Comparison of ENCODE assay signal across 20 cellular contexts in genomic region chr11:106997241-106997640, GRCh38. TPM values are rescaled to one million over a fixed set of nuclear protein-coding genes. Genes with fewer than 3 reads are reported as not detected.
DNase-seq lines count a peak whose midpoint lies in the region; FAIRE-seq and TF ChIP-seq lines count a peak whose summit lies in the region.
"Had no signal": no experiment of that assay in that cellular context is flagged by ENCODE, and none has a peak within 500 bp of the region (broad histone marks: within the 10 kb centered on the region; RNA-seq: fewer than 3 reads in every experiment).

No MANE protein-coding gene starts in this region.

- H3K9me3 Mint-ChIP-seq in chondrocyte (ENCODE audit: low read depth) = peaks cover 6% of the 10 kb centered on the region
- H3K9me3 Mint-ChIP-seq in CD4-positive, alpha-beta memory T cell = peaks cover 0 to 10% (median under 1%) of the 10 kb centered on the region in 8 donors

- H2BK15ac ChIP-seq in mesenchymal stem cell (ENCODE audit: low read depth, poor library complexity, severe bottlenecking) = no peak overlapping the region

- POLR2A ChIA-PET in CD4-positive, alpha-beta memory T cell (lab: Charles Lee; ENCODE audit: partially characterized antibody) = no interaction called here
- POLR2A ChIA-PET in A673 (lab: Charles Lee; ENCODE audit: low non-redundant PET) = no interaction called here

- H3K4me1 Mint-ChIP-seq in chondrocyte (ENCODE audit: low read depth) = peaks cover 21% of the 10 kb centered on the region
- H3K4me1 Mint-ChIP-seq in CD4-positive, alpha-beta memory T cell = no peaks in the 10 kb centered on the region
- H3K4me1 Mint-ChIP-seq: CD4-positive, CD25-positive, alpha-beta regulatory T cell had no signal

- H3K79me1 ChIP-seq in mesenchymal stem cell (replicated peaks; ENCODE audit: low read length, poor library complexity, severe bottlenecking) = no peaks in the 10 kb centered on the region

- no peak overlapping the region for H3K4ac ChIP-seq in mesenchymal stem cell (ENCODE audit: low read depth in 1 of 2, low read length in 2 of 2)

- no peak overlapping the region for H3K4me3 Mint-ChIP-seq in chondrocyte (ENCODE audit: unreplicated experiment)
- H3K4me3 Mint-ChIP-seq in CD4-positive, alpha-beta memory T cell = no peak overlapping the region
- H3K4me3 Mint-ChIP-seq: CD4-positive, CD25-positive, alpha-beta regulatory T cell had no signal

- no peak overlapping the region for H3K18ac ChIP-seq in mesenchymal stem cell (ENCODE audit: low read depth in 1 of 2, low read length in 2 of 2)

- peak overlapping the region; percentile 95 for H3K27ac Mint-ChIP-seq in chondrocyte (ENCODE audit: unreplicated experiment)
- no peak overlapping the region for H3K27ac Mint-ChIP-seq in CD4-positive, alpha-beta memory T cell
- H3K27ac Mint-ChIP-seq: CD4-positive, CD25-positive, alpha-beta regulatory T cell had no signal

- DNase-seq in D721Med (ENCODE audit: insufficient read length, low spot score) = no peak
- DNase-seq in chondrocyte (ENCODE audit: low spot score) = no peak
- no peak for DNase-seq in mesenchymal stem cell
- DNase-seq in retina = peak; percentile 44
- DNase-seq in CD4-positive, alpha-beta memory T cell = no peak
- no peak for DNase-seq in A673 (ENCODE audit: low spot score)
- no peak for DNase-seq in AG08395 (ENCODE audit: low spot score)
- DNase-seq: AML-193; CD4-positive, CD25-positive, alpha-beta regulatory T cell; DMS153; DMS79 treated with DMSO at 0.1 percent for 48 hours; EL; GDM1; IMR-90 had no signal

- no peaks in the 10 kb centered on the region for H3K4me1 ChIP-seq in mesenchymal stem cell (ENCODE audit: control insufficient read depth, insufficient read depth, low read depth, low read length)
- H3K4me1 ChIP-seq in CD4-positive, alpha-beta memory T cell (ENCODE audit: insufficient read depth, low read length) = no peaks in the 10 kb centered on the region
- H3K4me1 ChIP-seq in A673 (ENCODE audit: insufficient read depth, low read length, poor library complexity, severe bottlenecking) = peaks cover 27% of the 10 kb centered on the region
- H3K4me1 ChIP-seq: A549; BLaER1 treated with 17β-estradiol and CSF1 and Interleukin-3, amounts not matched to agents 10 nM and 100 nM; HAP-1 had no signal

- BruUV-seq in A673 (replicated peaks; lab: Mats Ljungman, UMichigan) = no TSS peak

- H3K4me3 ChIP-seq in mesenchymal stem cell (ENCODE audit: insufficient read depth in 1 of 2, low read depth in 1 of 2, low read length in 2 of 2) = no peak overlapping the region
- no peak overlapping the region for H3K4me3 ChIP-seq in CD4-positive, alpha-beta memory T cell (ENCODE audit: low read length in 2 of 2)
- H3K4me3 ChIP-seq in A673 (ENCODE audit: low read depth, low read length, poor library complexity, severe bottlenecking) = no peak overlapping the region
- H3K4me3 ChIP-seq: A549; BLaER1 treated with 17β-estradiol and CSF1 and Interleukin-3, amounts not matched to agents 10 nM and 100 nM; HAP-1 had no signal

- H2AK5ac ChIP-seq in mesenchymal stem cell (ENCODE audit: low read length, severe bottlenecking) = no peak overlapping the region

- H2BK120ac ChIP-seq in mesenchymal stem cell (ENCODE audit: low read depth, low read length) = no peak overlapping the region

- H3K9ac ChIP-seq in mesenchymal stem cell (ENCODE audit: low read length) = peak overlapping the region; percentile 69
- H3K9ac ChIP-seq: BLaER1 treated with 17β-estradiol and CSF1 and Interleukin-3, amounts not matched to agents 10 nM and 100 nM had no signal

- H2BK5ac ChIP-seq in mesenchymal stem cell (ENCODE audit: low read depth, low read length, poor library complexity, severe bottlenecking) = no peak overlapping the region

- intact Hi-C loops in CD4-positive, alpha-beta memory T cell (cut with micrococcal nuclease) = no loop called here
- intact Hi-C loops in A673 (cut with micrococcal nuclease; ENCODE audit: unreplicated experiment) = no loop called here

- peak; percentile 29 for FAIRE-seq in D721Med (lab: Jason Lieb, UNC)
- FAIRE-seq: A549, GM12892, H1 had no signal

- no peaks in the 10 kb centered on the region for H3K27me3 ChIP-seq in mesenchymal stem cell (ENCODE audit: control insufficient read depth in 1 of 2, insufficient read depth in 1 of 2, low read length in 2 of 2)
- H3K27me3 ChIP-seq in CD4-positive, alpha-beta memory T cell (ENCODE audit: insufficient read depth, low read length) = no peaks in the 10 kb centered on the region
- no peaks in the 10 kb centered on the region for H3K27me3 ChIP-seq in A673 (replicated peaks; ENCODE audit: insufficient read depth, low read depth, low read length, poor library complexity)
- H3K27me3 ChIP-seq: BLaER1 treated with 17β-estradiol and CSF1 and Interleukin-3, amounts not matched to agents 10 nM and 100 nM had no signal

- no peak for TF ChIP-seq CTCF in D721Med (IDR thresholded peaks at IDR 0.05; ENCODE audit: insufficient read depth, missing control alignments)
- TF ChIP-seq CTCF in chondrocyte (IDR thresholded peaks at IDR 0.05) = no peak
- TF ChIP-seq CTCF in A673 (conservative IDR thresholded peaks at IDR 0.05; ENCODE audit: low read depth, low read length) = no peak

- no peak overlapping the region for H4K91ac ChIP-seq in mesenchymal stem cell (ENCODE audit: low read length)

- H4K8ac ChIP-seq in mesenchymal stem cell (ENCODE audit: low read length) = no peak overlapping the region

- H2AFZ ChIP-seq in mesenchymal stem cell (ENCODE audit: low read depth, low read length) = no peak overlapping the region

- H3K4me2 ChIP-seq in mesenchymal stem cell (ENCODE audit: low read length, poor library complexity, severe bottlenecking) = no peak overlapping the region
- H3K4me2 ChIP-seq: A549; BLaER1 treated with 17β-estradiol and CSF1 and Interleukin-3, amounts not matched to agents 10 nM and 100 nM had no signal

- H3K27me3 Mint-ChIP-seq in chondrocyte (ENCODE audit: low read depth) = no peaks in the 10 kb centered on the region
- H3K27me3 Mint-ChIP-seq in CD4-positive, alpha-beta memory T cell = no peaks in the 10 kb centered on the region
- H3K27me3 Mint-ChIP-seq: CD4-positive, CD25-positive, alpha-beta regulatory T cell had no signal

- no peaks in the 10 kb centered on the region for H3K36me3 ChIP-seq in mesenchymal stem cell (ENCODE audit: control insufficient read depth in 1 of 2, insufficient read depth in 2 of 2, low read depth in 1 of 2, low read length in 2 of 2)
- H3K36me3 ChIP-seq in CD4-positive, alpha-beta memory T cell (ENCODE audit: insufficient read depth, low read length) = no peaks in the 10 kb centered on the region
- H3K36me3 ChIP-seq in A673 (ENCODE audit: insufficient read depth, low read length, poor library complexity, severe bottlenecking) = no peaks in the 10 kb centered on the region
- H3K36me3 ChIP-seq: BLaER1 treated with 17β-estradiol and CSF1 and Interleukin-3, amounts not matched to agents 10 nM and 100 nM; HAP-1 had no signal

- no peak overlapping the region for H3K14ac ChIP-seq in mesenchymal stem cell (ENCODE audit: low read length in 2 of 2)

- no peaks in the 10 kb centered on the region for H3K9me3 ChIP-seq in mesenchymal stem cell (ENCODE audit: control insufficient read depth, low read length)
- H3K9me3 ChIP-seq in CD4-positive, alpha-beta memory T cell (ENCODE audit: control insufficient read depth in 1 of 2, low read length in 2 of 2) = no peaks in the 10 kb centered on the region
- H3K9me3 ChIP-seq in A673 (ENCODE audit: low read depth, low read length, poor library complexity, severe bottlenecking) = no peaks in the 10 kb centered on the region
- H3K9me3 ChIP-seq: A549; BLaER1 treated with 17β-estradiol and CSF1 and Interleukin-3, amounts not matched to agents 10 nM and 100 nM; HAP-1 had no signal

- no peak overlapping the region for H3K27ac ChIP-seq in mesenchymal stem cell (ENCODE audit: low read length, poor library complexity, severe bottlenecking)
- no peak overlapping the region for H3K27ac ChIP-seq in CD4-positive, alpha-beta memory T cell (ENCODE audit: low read depth, low read length)
- H3K27ac ChIP-seq in A673 (ENCODE audit: low read depth, low read length, poor library complexity, severe bottlenecking) = no peak overlapping the region
- H3K27ac ChIP-seq: A549; BLaER1 treated with 17β-estradiol and CSF1 and Interleukin-3, amounts not matched to agents 10 nM and 100 nM had no signal

- CTCF ChIA-PET in CD4-positive, alpha-beta memory T cell (lab: Charles Lee; ENCODE audit: partially characterized antibody) = no interaction called here
- CTCF ChIA-PET in A673 (lab: Charles Lee) = no interaction called here

- H3K23ac ChIP-seq in mesenchymal stem cell (ENCODE audit: low read length in 2 of 2) = no peak overlapping the region

- no peak overlapping the region for H2BK12ac ChIP-seq in mesenchymal stem cell (ENCODE audit: low read length in 2 of 2)

- H3K36me3 Mint-ChIP-seq in chondrocyte (ENCODE audit: low read depth) = no peaks in the 10 kb centered on the region
- H3K36me3 Mint-ChIP-seq in CD4-positive, alpha-beta memory T cell = no peaks in the 10 kb centered on the region
- H3K36me3 Mint-ChIP-seq: CD4-positive, CD25-positive, alpha-beta regulatory T cell had no signal

- WGBS in mesenchymal stem cell = 92% methylated on average over 3 of the region's 4 CpGs

RNA-seq across cellular contexts. Expression of gene GUCY1A2, which starts 21.0 kb away (rescaled TPM):
- total RNA-seq in chondrocyte (0.80 to 17.4 TPM (median 17.4 TPM) in 3 replicates), A673 (2021) (5.3 and 5.4 TPM in 2 replicates)
- polyA plus RNA-seq in mesenchymal stem cell (2013, experiment 1 of 2) = 1.2 TPM
- 1.4 TPM for polyA plus RNA-seq in mesenchymal stem cell (2013, experiment 2 of 2)
- total RNA-seq in CD4-positive, alpha-beta memory T cell = under 1 TPM in 1 of 2 experiments, not detected in 1; 0.12 TPM
- polyA plus RNA-seq in CD4-positive, alpha-beta memory T cell = not detected
- total RNA-seq: CD4-positive, CD25-positive, alpha-beta regulatory T cell; HT-29 had no signal
- polyA plus RNA-seq: CD4-positive, CD25-positive, alpha-beta regulatory T cell had no signal
